ENCODE assay signal across 2 cellular contexts in genomic region chr2:210195066-210195852, GRCh38.
TF ChIP-seq lines count a peak whose summit lies in the region.

No MANE protein-coding gene starts in this region.

TF ChIP-seq in HCT116, 20 proteins besides CTCF, POLR2A, EP300 and RAD21:
- TF ChIP-seq CEBPB (IDR thresholded peaks at IDR 0.05; ENCODE audit: low read depth) (0 out of 2 replicates have a peak, but pooled peaks have one; percentile 32), EZH2 (IDR thresholded peaks at IDR 0.05) (no peak), CBX3 (IDR thresholded peaks at IDR 0.05; ENCODE audit: low read depth) (no peak), FOSL1 (IDR thresholded peaks at IDR 0.05; ENCODE audit: low read depth) (no peak)
TF ChIP-seq in HCT116: peak in this region for 1.

TF ChIP-seq in K562, 482 proteins besides CTCF, POLR2A, EP300 and RAD21:
- TF ChIP-seq DEAF1 (CRISPR knock-in tag; IDR thresholded peaks at IDR 0.05) = peak; percentile 75
- TF ChIP-seq SMC3 (conservative IDR thresholded peaks at IDR 0.05; ENCODE audit: insufficient read depth, low read depth, low read length) = peak; percentile 64
- TF ChIP-seq ADNP (tag; IDR thresholded peaks at IDR 0.05) = no peak
